Comparison of ENCODE assay signal across 17 cellular contexts in the genomic region with DNA sequence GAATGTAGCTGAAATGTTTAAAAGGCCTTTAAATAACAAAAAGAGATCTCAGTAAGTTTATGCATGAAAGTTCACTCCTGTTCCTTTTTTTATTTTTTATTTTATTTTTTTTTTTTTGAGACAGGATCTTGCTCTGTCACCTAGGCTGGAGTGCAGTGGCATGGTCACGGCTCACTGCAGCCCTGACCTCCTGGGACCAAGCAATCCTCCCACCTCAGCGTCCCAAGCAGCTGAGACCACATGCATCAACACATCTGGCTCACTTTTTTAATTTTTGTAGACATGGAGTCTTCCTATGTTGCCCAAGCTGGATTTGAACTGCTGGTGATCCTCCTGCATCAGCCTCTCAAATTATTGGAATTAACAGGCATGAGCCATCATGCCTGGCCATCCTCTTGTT.
A peak's percentile ranks its signal among the peaks of the same experiment; 100 is the strongest.
DNase-seq lines count a peak whose midpoint lies in the region; ATAC-seq and TF ChIP-seq lines count a peak whose summit lies in the region.
"Had no signal": no experiment of that assay in that cellular context is flagged by ENCODE, and none has a peak within 500 bp of the region (broad histone marks: within the 10 kb centered on the region; RNA-seq: fewer than 3 reads in every experiment).

No MANE protein-coding gene starts in this region.

- H3K27me3 Mint-ChIP-seq in CD8-positive, alpha-beta memory T cell = no peaks in the 10 kb centered on the region
- H3K27me3 Mint-ChIP-seq: CD4-positive, CD25-positive, alpha-beta regulatory T cell had no signal

- H3K36me3 ChIP-seq in BLaER1 treated with 17β-estradiol and CSF1 and Interleukin-3, amounts not matched to agents 10 nM and 100 nM = no peaks in the 10 kb centered on the region
- H3K36me3 ChIP-seq in parathyroid adenoma (ENCODE audit: control insufficient read depth, insufficient read depth, low read length) = peaks cover under 1% of the 10 kb centered on the region
- no peaks in the 10 kb centered on the region for H3K36me3 ChIP-seq in CD8-positive, alpha-beta memory T cell (ENCODE audit: insufficient read depth, low read length)

- no peak overlapping the region for H3K4me3 Mint-ChIP-seq in CD8-positive, alpha-beta memory T cell
- H3K4me3 Mint-ChIP-seq: CD4-positive, CD25-positive, alpha-beta regulatory T cell; HFFc6 had no signal

- no peak overlapping the region for H2AFZ ChIP-seq in parathyroid adenoma

- H3K4me1 Mint-ChIP-seq in CD8-positive, alpha-beta memory T cell = no peaks in the 10 kb centered on the region
- H3K4me1 Mint-ChIP-seq: CD4-positive, CD25-positive, alpha-beta regulatory T cell had no signal

- no peak overlapping the region for H3K4me3 ChIP-seq in BLaER1 treated with 17β-estradiol and CSF1 and Interleukin-3, amounts not matched to agents 10 nM and 100 nM
- no peak overlapping the region for H3K4me3 ChIP-seq in parathyroid adenoma (ENCODE audit: low read depth, low read length)
- H3K4me3 ChIP-seq in CD8-positive, alpha-beta memory T cell (ENCODE audit: low read length) = no peak overlapping the region

- DNase-seq in NAMALWA (ENCODE audit: low spot score) (peak; percentile 21), T-helper 9 cell (no peak), midbrain (lab: John Stamatoyannopoulos, UW) (no peak)
- no peak for DNase-seq in CD8-positive, alpha-beta memory T cell
- DNase-seq: 8988T; C1 segment of cervical spinal cord; Caco-2; CD4-positive, CD25-positive, alpha-beta regulatory T cell; GOT3; H7; HFFc6; KG1 had no signal

- peak overlapping the region in 7 of 11 experiments; percentile 30 to 61 (median 46); a peak in 12 of 22 replicates for H3K4me2 ChIP-seq in BLaER1 treated with 17β-estradiol and CSF1 and Interleukin-3, amounts not matched to agents 10 nM and 100 nM
- no peak overlapping the region for H3K4me2 ChIP-seq in parathyroid adenoma (ENCODE audit: low read length)

- CTCF ChIA-PET in CD8-positive, alpha-beta memory T cell (lab: Charles Lee) = no interaction called here

- no peaks in the 10 kb centered on the region for H3K9me3 Mint-ChIP-seq in CD8-positive, alpha-beta memory T cell
- H3K9me3 Mint-ChIP-seq: CD4-positive, CD25-positive, alpha-beta regulatory T cell; HFFc6 had no signal

- peaks cover 0 to 3% (median 2%) of the 10 kb centered on the region in 3 donors for H3K36me3 Mint-ChIP-seq in CD8-positive, alpha-beta memory T cell

- H3K4me1 ChIP-seq in BLaER1 treated with 17β-estradiol and CSF1 and Interleukin-3, amounts not matched to agents 10 nM and 100 nM = peaks cover 0 to 20% (median 9%) of the 10 kb centered on the region in 10 experiments; a peak in 13 of 20 replicates
- peaks cover 23% of the 10 kb centered on the region for H3K4me1 ChIP-seq in parathyroid adenoma
- H3K4me1 ChIP-seq in CD8-positive, alpha-beta memory T cell (ENCODE audit: insufficient read depth, low read length) = no peaks in the 10 kb centered on the region
- H3K4me1 ChIP-seq: Caco-2 had no signal

- no peaks in the 10 kb centered on the region for H3K9me3 ChIP-seq in BLaER1 treated with 17β-estradiol and CSF1 and Interleukin-3, amounts not matched to agents 10 nM and 100 nM (replicated peaks in 1 of 11)
- H3K9me3 ChIP-seq in parathyroid adenoma (ENCODE audit: control insufficient read depth, low read length) = no peaks in the 10 kb centered on the region
- no peaks in the 10 kb centered on the region for H3K9me3 ChIP-seq in CD8-positive, alpha-beta memory T cell (ENCODE audit: low read length)
- H3K9me3 ChIP-seq: Caco-2 had no signal

- no peak overlapping the region for H3K27ac Mint-ChIP-seq in CD8-positive, alpha-beta memory T cell
- H3K27ac Mint-ChIP-seq: CD4-positive, CD25-positive, alpha-beta regulatory T cell; HFFc6 had no signal

- no peak overlapping the region for H3K9ac ChIP-seq in BLaER1 treated with 17β-estradiol and CSF1 and Interleukin-3, amounts not matched to agents 10 nM and 100 nM
- no peak overlapping the region for H3K9ac ChIP-seq in parathyroid adenoma

- no peak for TF ChIP-seq CTCF in parathyroid adenoma (IDR thresholded peaks at IDR 0.05)

- POLR2A ChIA-PET in CD8-positive, alpha-beta memory T cell (lab: Charles Lee) = no interaction called here

- no peaks in the 10 kb centered on the region for H4K20me1 ChIP-seq in BLaER1 treated with 17β-estradiol and CSF1 and Interleukin-3, amounts not matched to agents 10 nM and 100 nM

- no peaks in the 10 kb centered on the region for H3K79me2 ChIP-seq in parathyroid adenoma

- no peaks in the 10 kb centered on the region for H3K27me3 ChIP-seq in BLaER1 treated with 17β-estradiol and CSF1 and Interleukin-3, amounts not matched to agents 10 nM and 100 nM
- no peaks in the 10 kb centered on the region for H3K27me3 ChIP-seq in parathyroid adenoma (ENCODE audit: control insufficient read depth, insufficient read depth, low read length)
- H3K27me3 ChIP-seq in CD8-positive, alpha-beta memory T cell (ENCODE audit: insufficient read depth, low read length, poor library complexity, severe bottlenecking) = no peaks in the 10 kb centered on the region

- H3K27ac ChIP-seq in BLaER1 treated with 17β-estradiol and CSF1 and Interleukin-3, amounts not matched to agents 10 nM and 100 nM = no peak overlapping the region
- H3K27ac ChIP-seq in parathyroid adenoma = peak overlapping the region; percentile 9
- no peak overlapping the region for H3K27ac ChIP-seq in CD8-positive, alpha-beta memory T cell (ENCODE audit: low read depth, low read length)

- ATAC-seq in GM18907 (IDR thresholded peaks at IDR 0.05; ENCODE audit: unreplicated experiment) (peak; percentile 50), HG03135 (IDR thresholded peaks at IDR 0.05; ENCODE audit: unreplicated experiment) (no peak)
- ATAC-seq: HCT116 had no signal
